ENCODE assay signal across 1 cellular context in genomic region chr3:173711619-173712018, GRCh38.
TF ChIP-seq lines count a peak whose summit lies in the region.

No MANE protein-coding gene starts in this region.

TF ChIP-seq in endothelial cell of umbilical vein, 7 proteins besides CTCF, POLR2A, EP300 and RAD21 (continued from another document):
- TF ChIP-seq, protein P1, sequence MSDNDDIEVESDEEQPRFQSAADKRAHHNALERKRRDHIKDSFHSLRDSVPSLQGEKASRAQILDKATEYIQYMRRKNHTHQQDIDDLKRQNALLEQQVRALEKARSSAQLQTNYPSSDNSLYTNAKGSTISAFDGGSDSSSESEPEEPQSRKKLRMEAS (IDR thresholded peaks at IDR 0.05; ENCODE audit: insufficient read depth, insufficient read length), result no peak
